Comparison of ENCODE assay signal across 15 cellular contexts in the genomic region with DNA sequence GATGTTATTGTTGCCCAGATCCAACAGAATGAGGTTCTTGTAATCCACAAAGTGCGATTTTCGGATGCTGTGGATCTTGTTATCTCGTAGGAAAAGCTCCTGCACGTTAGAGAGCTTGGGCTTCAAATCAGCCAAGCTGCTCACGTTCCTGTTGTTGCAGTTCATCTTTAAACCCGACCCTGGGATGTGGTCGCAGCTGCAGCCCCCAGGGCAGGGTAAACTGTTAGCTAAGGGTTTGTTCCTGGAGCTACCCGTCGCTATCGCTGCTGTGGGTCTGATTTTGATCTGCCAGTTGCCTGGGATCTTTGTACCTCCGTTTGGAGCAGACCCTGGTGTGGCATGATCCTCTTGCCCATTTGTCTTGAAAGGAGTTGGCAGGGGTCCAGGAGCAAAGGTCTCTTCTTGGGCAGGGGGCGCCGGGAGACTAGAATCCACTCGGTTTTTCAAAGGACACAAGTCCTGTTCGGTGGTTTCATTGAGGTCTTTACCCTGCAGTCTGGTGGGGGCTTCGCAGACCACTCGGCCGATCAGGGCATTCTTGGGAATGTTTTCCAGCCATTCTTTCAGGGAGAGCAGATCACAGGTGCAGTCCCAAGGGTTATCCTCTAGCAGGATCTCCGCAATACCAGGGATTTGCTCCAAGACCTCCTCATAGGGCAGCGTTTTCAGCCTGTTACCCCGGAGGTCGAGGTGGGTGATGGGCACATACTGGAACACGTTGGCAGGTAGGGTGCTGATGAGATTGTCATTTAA. TPM values are rescaled to one million over a fixed set of nuclear protein-coding genes. Genes with fewer than 3 reads are reported as not detected.
DNase-seq lines count a peak whose midpoint lies in the region; FAIRE-seq and TF ChIP-seq lines count a peak whose summit lies in the region.
"Had no signal": no experiment of that assay in that cellular context is flagged by ENCODE, and none has a peak within 500 bp of the region (broad histone marks: within the 10 kb centered on the region; RNA-seq: fewer than 3 reads in every experiment).

No MANE protein-coding gene starts in this region.

- POLR2A ChIA-PET in H1 (lab: Charles Lee; ENCODE audit: partially characterized antibody): no interaction called here

- no peak overlapping the region for H2BK20ac ChIP-seq in H1 (ENCODE audit: low read length)

- H3K4me2 ChIP-seq in H1 (ENCODE audit: insufficient read depth in 1 of 2, low read depth in 2 of 2, low read length in 2 of 2) (peak overlapping the region; percentile 92 to 96), neural progenitor cell (peak overlapping the region; percentile 99)

- H3K27ac ChIP-seq in H1 (ENCODE audit: low read depth, low read length) (no peak overlapping the region), neural progenitor cell (no peak overlapping the region), stomach (no peak overlapping the region)
- H3K27ac ChIP-seq: lower lobe of right lung, ovary, vagina had no signal

- H3K23me2 ChIP-seq in H1 (ENCODE audit: low read depth, low read length): peaks cover 29% of the 10 kb centered on the region

- H3K27me3 ChIP-seq in MG63 (no peaks in the 10 kb centered on the region), H1 (replicated peaks in 1 of 4; ENCODE audit: control insufficient read depth in 3 of 4, extremely low read depth in 1 of 4, insufficient read depth in 3 of 4, low read length in 3 of 4) (peaks cover 18 to 37% (median 32%) of the 10 kb centered on the region in 4 experiments), neural progenitor cell (peaks cover 50% of the 10 kb centered on the region), stomach (peaks cover 0 to 67% (median 45%) of the 10 kb centered on the region in 3 donors)
- H3K27me3 ChIP-seq: ovary, vagina had no signal

- no peak overlapping the region for H4K91ac ChIP-seq in H1 (replicated peaks; ENCODE audit: insufficient read length, low read length)

- intact Hi-C loops in posterior vena cava (cut with DNase I) (no loop called here), stomach (cut with DNase I; ENCODE audit: low total_unique reads) (no loop called here)

- H3K4ac ChIP-seq in H1 (replicated peaks; ENCODE audit: insufficient read length, low read depth, low read length): no peak overlapping the region

- TF ChIP-seq POLR2A in H1 (IDR thresholded peaks at IDR 0.05; ENCODE audit: control extremely low read depth in 1 of 2, low read depth in 2 of 2, low read length in 2 of 2) (no peak), stomach (IDR thresholded peaks at IDR 0.05) (no peak)

- H3K23ac ChIP-seq in H1 (ENCODE audit: insufficient read length): no peak overlapping the region

- H3K56ac ChIP-seq in H1 (replicated peaks; ENCODE audit: insufficient read length, low read depth, low read length): no peak overlapping the region

- no peak for DNase-seq in AG09309 (ENCODE audit: low read depth)
- DNase-seq in MG63: no peak
- peak in 1 of 2 experiments; percentile 48 for DNase-seq in H1 (ENCODE audit: low read depth in 1 of 2, low spot score in 2 of 2)
- peak; percentile 26 for DNase-seq in neural progenitor cell (ENCODE audit: low spot score)
- no peak for DNase-seq in activated T-cell treated with anti-CD3 and anti-CD28 coated beads, Interleukin-2, amount 50 U/mL, for 24 hours
- DNase-seq in NCI-H187 (lab: John Stamatoyannopoulos, UW): no peak
- no peak for DNase-seq in posterior vena cava (ENCODE audit: low spot score)
- no peak for DNase-seq in stomach
- DNase-seq: activated CD8-positive, alpha-beta T cell treated with anti-CD3 and anti-CD28 coated beads, Interleukin-2, amount 10 ng/mL, durations not matched to agents 7 days and 5 days; lower lobe of right lung; NCI-H1694; NCI-H774; ovary had no signal

- peaks cover 60% of the 10 kb centered on the region for H3F3A ChIP-seq in neural progenitor cell (ENCODE audit: low read depth)

- H3K9ac ChIP-seq in H1 (replicated peaks in 1 of 4; ENCODE audit: extremely low read depth in 1 of 4, low read depth in 3 of 4, low read length in 3 of 4) (no peak overlapping the region), neural progenitor cell (no peak overlapping the region)

- TF ChIP-seq RAD21 in H1 (IDR thresholded peaks at IDR 0.05 in 1 of 2, conservative IDR thresholded peaks at IDR 0.05 in 1 of 2; ENCODE audit: low read depth in 2 of 2, low read length in 2 of 2): no peak

- H3K36me3 Mint-ChIP-seq in neural progenitor cell: no peaks in the 10 kb centered on the region
- H3K36me3 Mint-ChIP-seq in activated T-cell treated with anti-CD3 and anti-CD28 coated beads, Interleukin-2, amount 50 U/mL, for 24 hours (ENCODE audit: low read depth): no peaks in the 10 kb centered on the region

- TF ChIP-seq CTCF in AG09309 (IDR thresholded peaks at IDR 0.05; ENCODE audit: control insufficient read depth, insufficient read depth, low read depth, low read length, missing control alignments) (no peak), H1 (IDR thresholded peaks at IDR 0.05; ENCODE audit: control extremely low read depth in 1 of 3, insufficient read depth in 1 of 3, low read depth in 1 of 3, low read length in 3 of 3) (no peak), neural progenitor cell (IDR thresholded peaks at IDR 0.05) (no peak), stomach (IDR thresholded peaks at IDR 0.05) (no peak)

- peaks cover 17% of the 10 kb centered on the region for H3K27me3 Mint-ChIP-seq in neural progenitor cell (ENCODE audit: insufficient read depth, low read depth)
- H3K27me3 Mint-ChIP-seq in activated T-cell treated with anti-CD3 and anti-CD28 coated beads, Interleukin-2, amount 50 U/mL, for 24 hours: peaks cover 74% of the 10 kb centered on the region

- H4K8ac ChIP-seq in H1 (ENCODE audit: extremely low read depth, insufficient read depth, low read length): no peak overlapping the region

- no peak overlapping the region for H2BK120ac ChIP-seq in H1 (replicated peaks; ENCODE audit: low read depth, low read length)

- H3K9me3 ChIP-seq in MG63: no peaks in the 10 kb centered on the region
- no peaks in the 10 kb centered on the region for H3K9me3 ChIP-seq in H1 (ENCODE audit: insufficient read depth in 2 of 2, low read depth in 1 of 2, low read length in 1 of 2)
- no peaks in the 10 kb centered on the region for H3K9me3 ChIP-seq in neural progenitor cell (ENCODE audit: low read depth)
- H3K9me3 ChIP-seq in stomach: peaks cover 0 to 5% (median 0%) of the 10 kb centered on the region in 4 donors
- H3K9me3 ChIP-seq: lower lobe of right lung, ovary, vagina had no signal

- H4K20me1 ChIP-seq in H1 (replicated peaks in 1 of 2; ENCODE audit: control insufficient read depth in 1 of 2, insufficient read depth in 2 of 2, low read length in 2 of 2) (no peaks in the 10 kb centered on the region), neural progenitor cell (ENCODE audit: low read depth) (peaks cover 32% of the 10 kb centered on the region)

- TF ChIP-seq EP300 in H1 (IDR thresholded peaks at IDR 0.05; ENCODE audit: borderline replicate concordance in 1 of 2, low read depth in 2 of 2, low read length in 2 of 2): no peak
- no peak for TF ChIP-seq EP300 in stomach (IDR thresholded peaks at IDR 0.05)

- H2AK5ac ChIP-seq in H1 (ENCODE audit: low read depth, low read length): no peak overlapping the region

- no peaks in the 10 kb centered on the region for H3K9me3 Mint-ChIP-seq in neural progenitor cell
- peaks cover 7% of the 10 kb centered on the region for H3K9me3 Mint-ChIP-seq in activated T-cell treated with anti-CD3 and anti-CD28 coated beads, Interleukin-2, amount 50 U/mL, for 24 hours

- 45% methylated on average over 23 of the region's 23 CpGs; no CpG with 5 or more reads in 1 of the 2 experiments for WGBS in H1 (ENCODE audit: extremely low coverage in 1 of 2, insufficient coverage in 1 of 2, insufficient read length in 1 of 2, insufficient replicate concordance in 2 of 2, low coverage in 1 of 2, low lambda C conversion rate in 2 of 2, missing lambda C conversion rate in 1 of 2), 2 experiments
- WGBS in stomach, 5 donors: 5 to 16% (median 6%) methylated on average over 20 to 23 of the region's 23 CpGs

- H3K79me1 ChIP-seq in H1 (ENCODE audit: low read depth, low read length): no peaks in the 10 kb centered on the region

- H2BK12ac ChIP-seq in H1 (ENCODE audit: low read depth, low read length): no peak overlapping the region

- no peak overlapping the region for H3K14ac ChIP-seq in H1 (ENCODE audit: insufficient read length)

- H3K27ac Mint-ChIP-seq in neural progenitor cell: no peak overlapping the region
- H3K27ac Mint-ChIP-seq in activated T-cell treated with anti-CD3 and anti-CD28 coated beads, Interleukin-2, amount 50 U/mL, for 24 hours: no peak overlapping the region
- H3K27ac Mint-ChIP-seq: activated CD8-positive, alpha-beta T cell treated with anti-CD3 and anti-CD28 coated beads, Interleukin-2, amount 10 ng/mL, durations not matched to agents 7 days and 5 days had no signal

- H2AFZ ChIP-seq in H1 (ENCODE audit: low read length): no peak overlapping the region
- H2AFZ ChIP-seq in neural progenitor cell (replicated peaks): no peak overlapping the region

- CTCF ChIA-PET in H1 (lab: Charles Lee; ENCODE audit: partially characterized antibody): no interaction called here

- H2BK15ac ChIP-seq in H1 (ENCODE audit: low read length): no peak overlapping the region

- peaks cover 0 to 18% (median 6%) of the 10 kb centered on the region in 4 experiments; a peak in 6 of 7 replicates for H3K4me1 ChIP-seq in H1 (replicated peaks in 1 of 4; ENCODE audit: control insufficient read depth in 3 of 4, insufficient read depth in 4 of 4, low read length in 3 of 4)
- H3K4me1 ChIP-seq in neural progenitor cell: peaks cover 50% of the 10 kb centered on the region
- H3K4me1 ChIP-seq in stomach: peaks cover 0 to 41% (median 10%) of the 10 kb centered on the region in 4 donors
- H3K4me1 ChIP-seq: lower lobe of right lung, vagina had no signal

- H4K5ac ChIP-seq in H1 (ENCODE audit: insufficient read length, low read depth, low read length): no peak overlapping the region

- no peak for FAIRE-seq in H1 (lab: Jason Lieb, UNC)
- FAIRE-seq: G401.6 had no signal

- H3K4me3 Mint-ChIP-seq in neural progenitor cell: peak overlapping the region; percentile 89
- H3K4me3 Mint-ChIP-seq in activated T-cell treated with anti-CD3 and anti-CD28 coated beads, Interleukin-2, amount 50 U/mL, for 24 hours: no peak overlapping the region

- H3K18ac ChIP-seq in H1 (ENCODE audit: extremely low read depth, low read length): no peak overlapping the region; the same call in 1 of the 2 replicates

- peaks cover 42% of the 10 kb centered on the region for H3K4me1 Mint-ChIP-seq in neural progenitor cell
- H3K4me1 Mint-ChIP-seq in activated T-cell treated with anti-CD3 and anti-CD28 coated beads, Interleukin-2, amount 50 U/mL, for 24 hours (ENCODE audit: low read depth): peaks cover 24% of the 10 kb centered on the region

- no peak overlapping the region for H2BK5ac ChIP-seq in H1 (ENCODE audit: low read depth, low read length)

- H3K79me2 ChIP-seq in H1 (ENCODE audit: control insufficient read depth in 1 of 2, insufficient read depth in 2 of 2, low read length in 2 of 2): no peaks in the 10 kb centered on the region; a peak in 1 of 4 replicates
- no peaks in the 10 kb centered on the region for H3K79me2 ChIP-seq in neural progenitor cell (ENCODE audit: low read depth)

- H3K36me3 ChIP-seq in MG63: no peaks in the 10 kb centered on the region
- no peaks in the 10 kb centered on the region for H3K36me3 ChIP-seq in H1 (ENCODE audit: control insufficient read depth in 2 of 4, insufficient read depth in 4 of 4, low read length in 3 of 4)
- H3K36me3 ChIP-seq in neural progenitor cell: no peaks in the 10 kb centered on the region
- no peaks in the 10 kb centered on the region for H3K36me3 ChIP-seq in stomach
- H3K36me3 ChIP-seq: lower lobe of right lung, ovary, vagina had no signal

- H3K4me3 ChIP-seq in AG09309 (ENCODE audit: control insufficient read depth, low read depth, low read length): peak overlapping the region; percentile 72
- H3K4me3 ChIP-seq in MG63: peak overlapping the region; percentile 44
- H3K4me3 ChIP-seq in H1 (ENCODE audit: extremely low read depth in 1 of 4, insufficient read depth in 2 of 4, low read depth in 3 of 4, low read length in 4 of 4): peak overlapping the region; percentile 61 to 79 (median 70); a peak in 7 of 8 replicates
- peak overlapping the region; percentile 65 for H3K4me3 ChIP-seq in neural progenitor cell
- no peak overlapping the region for H3K4me3 ChIP-seq in stomach
- H3K4me3 ChIP-seq: lower lobe of right lung, ovary had no signal

RNA-seq across cellular contexts. Expression of a gene that starts 1.8 kb away (rescaled TPM):
- 0.05 TPM in 1 of 2 replicates, not detected in the other for total RNA-seq in MG63 (2014; rRNA removed; shearing (Covaris generic); ENCODE audit: low replicate concordance)
- total RNA-seq in H1 (2021; fragmentation: NEBNext Ultra II Directional; extraction: Animal tissue kit (Norgen Biotek cat#: 25700)): 3.4 TPM in 2 replicates
- polyA plus RNA-seq in H1 (2011; rRNA removed): 3.1 and 4.2 TPM in 2 replicates
- 3.0 TPM for polyA plus RNA-seq in H1 (2011; cell fraction: cytosol; rRNA removed)
- 4.6 TPM for polyA plus RNA-seq in H1 (2011; cell fraction: nucleus; rRNA removed)
- 3.3 to 5.9 TPM (median 4.4 TPM) in 4 replicates for polyA plus RNA-seq in H1 (2012, experiment 1 of 2)
- 1.1 TPM for polyA plus RNA-seq in H1 (2012, experiment 2 of 2)
- polyA plus RNA-seq in H1 (2013, experiment 1 of 2): 4.4 TPM
- 3.6 TPM for polyA plus RNA-seq in H1 (2013, experiment 2 of 2)
- 11.9 and 14.2 TPM in 2 replicates for polyA minus RNA-seq in H1 (2011; rRNA and poly(A)+ RNA removed)
- 3.8 TPM for polyA minus RNA-seq in H1 (2011; cell fraction: cytosol; rRNA and poly(A)+ RNA removed)
- 15.0 TPM for polyA minus RNA-seq in H1 (2011; cell fraction: nucleus; rRNA and poly(A)+ RNA removed)
- 1.6 and 3.3 TPM in 2 replicates for total RNA-seq in neural progenitor cell (ENCODE audit: low replicate concordance)
- not detected for total RNA-seq in posterior vena cava
- total RNA-seq in stomach: under 1 TPM in 1 of 5 donors, not detected in 4; 0.73 TPM
- under 1 TPM in 1 of 3 donors, not detected in 2; 0.05 TPM for polyA plus RNA-seq in stomach
- total RNA-seq: activated CD8-positive, alpha-beta T cell treated with anti-CD3 and anti-CD28 coated beads, Interleukin-2, amount 10 ng/mL, durations not matched to agents 7 days and 5 days; lower lobe of right lung; vagina had no signal

Comparison
In these comparisons a context has a peak if more than half of its experiments do, and no peak if none do; other contexts are left out.
1. H3K4me3 ChIP-seq: peak in AG09309 (single experiment), MG63 (single experiment), H1 (4 of 4) and neural progenitor cell (single experiment); none in stomach (0 of 4).